Comparison of ENCODE assay signal across 26 cellular contexts in genomic region chr21:25490742-25491141, GRCh38.
DNase-seq lines count a peak whose midpoint lies in the region; ATAC-seq and TF ChIP-seq lines count a peak whose summit lies in the region.
"Had no signal": no experiment of that assay in that cellular context is flagged by ENCODE, and none has a peak within 500 bp of the region (broad histone marks: within the 10 kb centered on the region; RNA-seq: fewer than 3 reads in every experiment).

No MANE protein-coding gene starts in this region.

- CTCF ChIA-PET in activated naive CD4-positive, alpha-beta T cell treated with anti-CD3 and anti-CD28 coated beads for 36 hours (lab: Charles Lee): interaction anchor here (0.8 to 2.4 kb wide), 9 partner anchors 9 to 83 kb away, joined by 3 to 9 read pairs (median 4); no protein-coding TSS in a partner anchor
- CTCF ChIA-PET in activated naive CD4-positive, alpha-beta T cell treated with anti-CD3 and anti-CD28 coated beads, Interleukin-2, amount 10 ng/mL, durations not matched to agents 7 days and 5 days (lab: Charles Lee): interaction anchor here (0.9 kb wide), 1 partner anchor 17 kb away, joined by 3 read pairs; no protein-coding TSS in a partner anchor

- peak overlapping the region; percentile 75 for H3K27ac Mint-ChIP-seq in activated naive CD4-positive, alpha-beta T cell treated with anti-CD3 and anti-CD28 coated beads for 36 hours
- H3K27ac Mint-ChIP-seq in activated naive CD4-positive, alpha-beta T cell treated with anti-CD3 and anti-CD28 coated beads, Interleukin-2, amount 10 ng/mL, durations not matched to agents 7 days and 5 days: no peak overlapping the region
- H3K27ac Mint-ChIP-seq in activated naive CD8-positive, alpha-beta T cell: peak overlapping the region; percentile 93
- H3K27ac Mint-ChIP-seq: WTC11 had no signal

- no peaks in the 10 kb centered on the region for H3K27me3 Mint-ChIP-seq in activated naive CD4-positive, alpha-beta T cell treated with anti-CD3 and anti-CD28 coated beads for 36 hours (ENCODE audit: low read depth)
- no peaks in the 10 kb centered on the region for H3K27me3 Mint-ChIP-seq in activated naive CD4-positive, alpha-beta T cell treated with anti-CD3 and anti-CD28 coated beads, Interleukin-2, amount 10 ng/mL, durations not matched to agents 7 days and 5 days
- no peaks in the 10 kb centered on the region for H3K27me3 Mint-ChIP-seq in activated naive CD8-positive, alpha-beta T cell

- H3K9me3 Mint-ChIP-seq in activated naive CD4-positive, alpha-beta T cell treated with anti-CD3 and anti-CD28 coated beads for 36 hours: no peaks in the 10 kb centered on the region
- no peaks in the 10 kb centered on the region for H3K9me3 Mint-ChIP-seq in activated naive CD4-positive, alpha-beta T cell treated with anti-CD3 and anti-CD28 coated beads, Interleukin-2, amount 10 ng/mL, durations not matched to agents 7 days and 5 days
- peaks cover 4% of the 10 kb centered on the region for H3K9me3 Mint-ChIP-seq in activated naive CD8-positive, alpha-beta T cell (ENCODE audit: low read depth)

- H3K4me3 ChIP-seq in left lung: no peak overlapping the region
- H3K4me3 ChIP-seq: BLaER1, breast epithelium, psoas muscle, upper lobe of left lung had no signal

- peaks cover 60% of the 10 kb centered on the region for H3K4me1 Mint-ChIP-seq in activated naive CD4-positive, alpha-beta T cell treated with anti-CD3 and anti-CD28 coated beads for 36 hours (ENCODE audit: low read depth)
- H3K4me1 Mint-ChIP-seq in activated naive CD4-positive, alpha-beta T cell treated with anti-CD3 and anti-CD28 coated beads, Interleukin-2, amount 10 ng/mL, durations not matched to agents 7 days and 5 days: peaks cover 15% of the 10 kb centered on the region
- H3K4me1 Mint-ChIP-seq in activated naive CD8-positive, alpha-beta T cell (ENCODE audit: low read depth): peaks cover 56% of the 10 kb centered on the region
- H3K4me1 Mint-ChIP-seq: WTC11 had no signal

- ATAC-seq in stimulated activated naive CD8-positive, alpha-beta T cell treated with anti-CD3 and anti-CD28 coated beads, Interleukin-15, Interleukin-2, amounts not matched to agents 100 U/mL and 50 U/mL, for 24 hours: peak; percentile 73
- ATAC-seq in GM21619 (IDR thresholded peaks at IDR 0.05; ENCODE audit: unreplicated experiment) (no peak), left lung (no peak)
- ATAC-seq: left ventricle myocardium superior, psoas muscle, WTC11 had no signal

- H3K36me3 Mint-ChIP-seq in activated naive CD4-positive, alpha-beta T cell treated with anti-CD3 and anti-CD28 coated beads for 36 hours (ENCODE audit: low read depth): peaks cover 15% of the 10 kb centered on the region
- no peaks in the 10 kb centered on the region for H3K36me3 Mint-ChIP-seq in activated naive CD4-positive, alpha-beta T cell treated with anti-CD3 and anti-CD28 coated beads, Interleukin-2, amount 10 ng/mL, durations not matched to agents 7 days and 5 days
- peaks cover 12% of the 10 kb centered on the region for H3K36me3 Mint-ChIP-seq in activated naive CD8-positive, alpha-beta T cell
- H3K36me3 Mint-ChIP-seq: WTC11 had no signal

- H3K4me3 Mint-ChIP-seq in activated naive CD4-positive, alpha-beta T cell treated with anti-CD3 and anti-CD28 coated beads for 36 hours: no peak overlapping the region
- H3K4me3 Mint-ChIP-seq in activated naive CD4-positive, alpha-beta T cell treated with anti-CD3 and anti-CD28 coated beads, Interleukin-2, amount 10 ng/mL, durations not matched to agents 7 days and 5 days: no peak overlapping the region
- H3K4me3 Mint-ChIP-seq in activated naive CD8-positive, alpha-beta T cell: peak overlapping the region; percentile 46
- H3K4me3 Mint-ChIP-seq: WTC11 had no signal

- no peaks in the 10 kb centered on the region for H3K27me3 ChIP-seq in left lung
- H3K27me3 ChIP-seq: BLaER1, breast epithelium, upper lobe of left lung had no signal

- peaks cover 0 to 6% of the 10 kb centered on the region in 2 donors for H3K4me1 ChIP-seq in left lung
- H3K4me1 ChIP-seq: breast epithelium, psoas muscle, upper lobe of left lung had no signal

- TF ChIP-seq CTCF in left lung (IDR thresholded peaks at IDR 0.05): no peak

- no peak overlapping the region for H3K27ac ChIP-seq in left lung
- H3K27ac ChIP-seq: BLaER1, breast epithelium, psoas muscle, upper lobe of left lung had no signal

- intact Hi-C loops in activated naive CD4-positive, alpha-beta T cell treated with anti-CD3 and anti-CD28 coated beads for 36 hours (cut with micrococcal nuclease): loop anchor here (1.0 kb wide), 1 partner anchor 83 kb away; no protein-coding TSS in a partner anchor
- intact Hi-C loops in left lung (cut with DNase I): no loop called here

- DNase-seq in activated naive CD4-positive, alpha-beta T cell treated with anti-CD3 and anti-CD28 coated beads for 36 hours: no peak
- DNase-seq in activated naive CD4-positive, alpha-beta T cell treated with anti-CD3 and anti-CD28 coated beads, Interleukin-2, amount 10 ng/mL, durations not matched to agents 7 days and 5 days: no peak
- DNase-seq in M059J (ENCODE audit: low read depth) (peak; percentile 15), left lung (no peak)
- no peak for DNase-seq in stimulated activated naive CD8-positive, alpha-beta T cell treated with anti-CD3 and anti-CD28 coated beads, Interleukin-15, Interleukin-2, amounts not matched to agents 100 U/mL and 50 U/mL, for 24 hours
- DNase-seq: activated effector memory CD4-positive, alpha-beta T cell treated with Interleukin-2 at 50 U/mL for 16 hours; amniotic stem cell; effector CD8-positive, alpha-beta T cell; GDM1; glutamatergic neuron; H7; left ventricle myocardium superior; NCI-H1092; NCI-H1694 treated with DMSO at 0.1 percent for 48 hours; NCI-H2171; NCI-H510A treated with DMSO at 0.1 percent for 48 hours; psoas muscle; SHP77 treated with DMSO at 0.1 percent for 48 hours; substantia nigra; T1000; upper lobe of left lung had no signal

- H3K9me3 ChIP-seq in left lung: peaks cover 0 to 2% of the 10 kb centered on the region in 2 donors
- H3K9me3 ChIP-seq: breast epithelium, psoas muscle, upper lobe of left lung had no signal

- no peaks in the 10 kb centered on the region for H3K36me3 ChIP-seq in left lung
- H3K36me3 ChIP-seq: BLaER1, breast epithelium, upper lobe of left lung had no signal
